Comparison of ENCODE assay signal across 23 cellular contexts in the genomic region with DNA sequence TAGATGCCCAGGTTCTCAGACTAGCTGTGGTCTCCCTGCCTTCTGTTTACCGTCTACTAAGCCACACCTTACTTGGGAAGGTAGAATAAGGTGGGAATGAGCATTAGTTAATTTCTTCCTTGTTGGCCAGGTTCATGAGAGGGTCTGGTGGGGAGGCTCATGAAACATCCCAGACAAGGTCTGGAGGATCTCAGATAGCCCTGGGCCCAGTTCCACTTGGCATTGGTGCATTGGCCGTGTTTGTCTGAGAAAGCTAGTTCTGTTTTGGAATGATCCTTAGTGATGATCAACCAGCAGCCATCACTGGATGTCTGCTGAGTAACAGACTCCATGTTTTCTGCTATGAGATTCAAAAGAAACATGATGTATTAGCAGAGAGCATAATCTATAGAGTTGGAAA.
A peak's percentile ranks its signal among the peaks of the same experiment; 100 is the strongest.
DNase-seq lines count a peak whose midpoint lies in the region; ATAC-seq and TF ChIP-seq lines count a peak whose summit lies in the region.
"Had no signal": no experiment of that assay in that cellular context is flagged by ENCODE, and none has a peak within 500 bp of the region (broad histone marks: within the 10 kb centered on the region; RNA-seq: fewer than 3 reads in every experiment).

No MANE protein-coding gene starts in this region.

- TF ChIP-seq CTCF in sigmoid colon (IDR thresholded peaks at IDR 0.05) (no peak), uterus (IDR thresholded peaks at IDR 0.05) (no peak)

- H3K27ac Mint-ChIP-seq in naive thymus-derived CD8-positive, alpha-beta T cell = peak overlapping the region in 1 of 10 donors; percentile 84
- H3K27ac Mint-ChIP-seq: CD4-positive, alpha-beta memory T cell; CD4-positive, CD25-positive, alpha-beta regulatory T cell; CD8-positive, alpha-beta memory T cell had no signal

- DNase-seq in sigmoid colon (no peak), uterus (peak in 1 of 2 donors; percentile 55)
- no peak for DNase-seq in naive thymus-derived CD8-positive, alpha-beta T cell
- DNase-seq: 8988T; ACHN; BE2C; CD4-positive, alpha-beta memory T cell; CD4-positive, CD25-positive, alpha-beta regulatory T cell; CD8-positive, alpha-beta memory T cell; COR-L47; DMS 273 treated with DMSO at 0.1 percent for 48 hours; DMS153; DMS53; DMS79; DND-41; EL; GDM1 had no signal

- TF ChIP-seq POLR2A in sigmoid colon (IDR thresholded peaks at IDR 0.05) (no peak), uterus (IDR thresholded peaks at IDR 0.05) (no peak)

- TF ChIP-seq EP300 in sigmoid colon (IDR thresholded peaks at IDR 0.05) = no peak

- POLR2A ChIA-PET in naive thymus-derived CD8-positive, alpha-beta T cell (lab: Charles Lee) = no interaction called here

- H3K9me3 Mint-ChIP-seq in naive thymus-derived CD8-positive, alpha-beta T cell = no peaks in the 10 kb centered on the region

- intact Hi-C loops in sigmoid colon (cut with DNase I) = no loop called here
- intact Hi-C loops in uterus (cut with DNase I; ENCODE audit: low total_unique reads) = no loop called here

- no peak overlapping the region for H3K9ac ChIP-seq in muscle layer of colon (ENCODE audit: low read length)
- H3K9ac ChIP-seq: BLaER1 had no signal

- no peaks in the 10 kb centered on the region for H3K36me3 Mint-ChIP-seq in naive thymus-derived CD8-positive, alpha-beta T cell
- H3K36me3 Mint-ChIP-seq: CD14-positive monocyte; CD4-positive, alpha-beta memory T cell; CD4-positive, CD25-positive, alpha-beta regulatory T cell; CD8-positive, alpha-beta memory T cell had no signal

- no peak overlapping the region for H3K4me3 ChIP-seq in muscle layer of colon (ENCODE audit: low read depth in 1 of 2, low read length in 2 of 2)
- H3K4me3 ChIP-seq in sigmoid colon = no peak overlapping the region
- H3K4me3 ChIP-seq in uterus = no peak overlapping the region
- H3K4me3 ChIP-seq: BLaER1, GM12878 had no signal

- no peaks in the 10 kb centered on the region for H3K27me3 ChIP-seq in muscle layer of colon (ENCODE audit: control insufficient read depth in 1 of 2, insufficient read depth in 2 of 2, low read length in 2 of 2)
- H3K27me3 ChIP-seq in sigmoid colon = no peaks in the 10 kb centered on the region
- H3K27me3 ChIP-seq in uterus = no peaks in the 10 kb centered on the region
- H3K27me3 ChIP-seq: BE2C, BLaER1 had no signal

- ATAC-seq in HG03378 (IDR thresholded peaks at IDR 0.05; ENCODE audit: unreplicated experiment) (no peak), GM21423 (IDR thresholded peaks at IDR 0.05; ENCODE audit: unreplicated experiment) (no peak)
- ATAC-seq in naive thymus-derived CD8-positive, alpha-beta T cell = no peak
- ATAC-seq: GM12878 had no signal

- H3K36me3 ChIP-seq in muscle layer of colon (ENCODE audit: insufficient read depth, low read length) (no peaks in the 10 kb centered on the region), sigmoid colon (no peaks in the 10 kb centered on the region), uterus (no peaks in the 10 kb centered on the region)
- H3K36me3 ChIP-seq: BE2C, BLaER1 had no signal

- no peak overlapping the region for H3K4me3 Mint-ChIP-seq in naive thymus-derived CD8-positive, alpha-beta T cell
- H3K4me3 Mint-ChIP-seq: CD14-positive monocyte; CD4-positive, alpha-beta memory T cell; CD4-positive, CD25-positive, alpha-beta regulatory T cell; CD8-positive, alpha-beta memory T cell had no signal

- H3K4me1 Mint-ChIP-seq in naive thymus-derived CD8-positive, alpha-beta T cell = no peaks in the 10 kb centered on the region
- H3K4me1 Mint-ChIP-seq: CD14-positive monocyte; CD4-positive, alpha-beta memory T cell; CD4-positive, CD25-positive, alpha-beta regulatory T cell; CD8-positive, alpha-beta memory T cell had no signal

- peaks cover 1 to 11% (median 4%) of the 10 kb centered on the region in 5 donors for H3K27me3 Mint-ChIP-seq in naive thymus-derived CD8-positive, alpha-beta T cell
- H3K27me3 Mint-ChIP-seq: CD4-positive, alpha-beta memory T cell; CD4-positive, CD25-positive, alpha-beta regulatory T cell had no signal

- no peaks in the 10 kb centered on the region for H3K9me3 ChIP-seq in muscle layer of colon (ENCODE audit: low read length)
- H3K9me3 ChIP-seq in sigmoid colon = no peaks in the 10 kb centered on the region
- no peaks in the 10 kb centered on the region for H3K9me3 ChIP-seq in uterus
- H3K9me3 ChIP-seq: BE2C, BLaER1 had no signal

- H3K27ac ChIP-seq in muscle layer of colon (ENCODE audit: low read depth, low read length) = peak overlapping the region; percentile 46
- peak overlapping the region in 3 of 4 donors; percentile 37 to 60 (median 56) for H3K27ac ChIP-seq in sigmoid colon
- H3K27ac ChIP-seq in uterus = peak overlapping the region; percentile 13 to 44
- H3K27ac ChIP-seq: BLaER1 had no signal

- WGBS in sigmoid colon, 2 donors = 83 to 90% methylated on average over 2 of the region's 2 CpGs

- H3K4me1 ChIP-seq in muscle layer of colon (ENCODE audit: insufficient read depth, low read length) (peaks cover 48% of the 10 kb centered on the region), sigmoid colon (peaks cover 0 to 56% (median 35%) of the 10 kb centered on the region in 4 donors), uterus (no peaks in the 10 kb centered on the region)
- H3K4me1 ChIP-seq: BE2C, BLaER1 had no signal
